8 cellular contexts compared by ENCODE assay signal in the genomic region with DNA sequence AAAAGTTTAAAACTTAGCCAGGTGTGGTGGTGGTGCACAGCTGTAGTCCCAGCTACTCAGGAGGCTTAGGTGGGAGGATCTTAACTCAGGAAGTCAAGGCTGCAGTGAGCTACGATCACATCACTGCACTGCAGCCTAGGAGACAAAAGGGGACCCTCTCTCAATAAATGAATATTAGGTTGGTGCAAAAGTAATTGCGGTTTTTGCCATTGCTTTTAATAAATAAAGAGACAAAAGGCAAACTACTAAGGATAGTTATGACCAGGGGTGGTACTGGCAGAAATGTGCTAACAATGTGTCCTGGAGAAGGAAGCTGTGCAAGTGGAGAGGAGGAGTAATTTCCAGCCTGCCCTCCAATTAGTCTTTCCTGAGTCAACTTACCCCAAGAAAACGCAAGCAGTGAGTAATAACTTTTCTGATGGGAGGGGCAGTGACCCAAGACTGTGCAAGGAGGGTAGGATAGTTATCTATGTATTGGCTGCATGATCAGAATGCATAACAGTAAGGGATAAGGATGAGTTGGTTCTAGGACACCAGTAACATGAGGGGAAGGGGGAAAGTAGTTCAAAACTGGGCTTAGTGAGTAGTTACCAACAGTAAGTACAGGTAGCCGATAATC. TPM values are rescaled to one million over a fixed set of nuclear protein-coding genes. Genes with fewer than 3 reads are reported as not detected.
DNase-seq lines count a peak whose midpoint lies in the region; ATAC-seq, FAIRE-seq and TF ChIP-seq lines count a peak whose summit lies in the region.

No MANE protein-coding gene starts in this region.

- H3K27ac Mint-ChIP-seq in HFFc6: peak overlapping the region; percentile 90
- H3K27ac Mint-ChIP-seq in astrocyte (ENCODE audit: unreplicated experiment): peak overlapping the region; percentile 30

- peaks cover 3% of the 10 kb centered on the region; the same call in 1 of the 2 replicates for H3K36me3 ChIP-seq in ACC112 (ENCODE audit: insufficient read depth, low read length)
- H3K36me3 ChIP-seq in astrocyte (ENCODE audit: insufficient read depth, low read length): no peaks in the 10 kb centered on the region
- H3K36me3 ChIP-seq in colonic mucosa: no peaks in the 10 kb centered on the region

- H3K4me2 ChIP-seq in astrocyte (ENCODE audit: low read length): peak overlapping the region; percentile 88

- intact Hi-C loops in left colon (cut with DNase I, micrococcal nuclease): no loop called here
- intact Hi-C loops in colonic mucosa (cut with DNase I): no loop called here

- H3K79me2 ChIP-seq in ACC112 (ENCODE audit: control insufficient read depth, insufficient read depth, low read length, unreplicated experiment) (peaks cover 21% of the 10 kb centered on the region), astrocyte (ENCODE audit: insufficient read depth, low read length) (peaks cover 33% of the 10 kb centered on the region)

- H3K27me3 Mint-ChIP-seq in HFFc6 (ENCODE audit: insufficient read depth) (peaks cover 2% of the 10 kb centered on the region; the same call in 1 of the 2 replicates), astrocyte (ENCODE audit: low read depth, unreplicated experiment) (no peaks in the 10 kb centered on the region)

- FAIRE-seq in astrocyte (lab: Jason Lieb, UNC): no peak

- ATAC-seq in left colon: peak; percentile 12
- no peak for ATAC-seq in GM18517 (IDR thresholded peaks at IDR 0.05; ENCODE audit: unreplicated experiment)

- H3K4me1 ChIP-seq in ACC112 (ENCODE audit: control insufficient read depth, insufficient read depth, low read length, unreplicated experiment): peaks cover 25% of the 10 kb centered on the region
- H3K4me1 ChIP-seq in astrocyte (ENCODE audit: insufficient read depth, low read length): peaks cover 19% of the 10 kb centered on the region
- H3K4me1 ChIP-seq in colonic mucosa: peaks cover 5% of the 10 kb centered on the region

- H3K9me3 ChIP-seq in astrocyte (ENCODE audit: insufficient read depth, low read depth, low read length) (no peaks in the 10 kb centered on the region), colonic mucosa (no peaks in the 10 kb centered on the region)

- H3K4me3 Mint-ChIP-seq in HFFc6 (peak overlapping the region; percentile 99), astrocyte (ENCODE audit: unreplicated experiment) (peak overlapping the region; percentile 96)

- TF ChIP-seq CTCF in HFFc6 (IDR thresholded peaks at IDR 0.05) (no peak), astrocyte (IDR thresholded peaks at IDR 0.05; ENCODE audit: insufficient read depth, low read depth, low read length) (no peak), colonic mucosa (IDR thresholded peaks at IDR 0.05) (no peak)

- H3K9ac ChIP-seq in astrocyte (ENCODE audit: low read length) (peak overlapping the region; percentile 85), colonic mucosa (ENCODE audit: low read depth in 2 of 2, low read length in 2 of 2) (no peak overlapping the region)

- peak overlapping the region; percentile 15 for H2AFZ ChIP-seq in ACC112 (ENCODE audit: low read length, unreplicated experiment)
- H2AFZ ChIP-seq in astrocyte (ENCODE audit: low read depth, low read length): no peak overlapping the region

- DNase-seq in HFFc6 (peak; percentile 66), astrocyte (ENCODE audit: low read depth) (peak; percentile 60), left colon (no peak), colonic mucosa (no peak), NCI-H2081 treated with DMSO at 0.1 percent for 48 hours (lab: John Stamatoyannopoulos, UW) (no peak)
- DNase-seq in activated effector memory CD4-positive, alpha-beta T cell treated with anti-CD3 and anti-CD28 coated beads, Interleukin-2, amount 50 U/mL, for 16 hours: no peak

- H3K4me3 ChIP-seq in ACC112 (ENCODE audit: low read depth, low read length) (peak overlapping the region; percentile 92), astrocyte (ENCODE audit: insufficient read depth, low read depth, low read length) (peak overlapping the region; percentile 74), colonic mucosa (no peak overlapping the region)

- H3K9me3 Mint-ChIP-seq in HFFc6: no peaks in the 10 kb centered on the region
- no peaks in the 10 kb centered on the region for H3K9me3 Mint-ChIP-seq in astrocyte (ENCODE audit: unreplicated experiment)

- H3K27me3 ChIP-seq in ACC112 (ENCODE audit: insufficient read depth, low read length) (no peaks in the 10 kb centered on the region), astrocyte (ENCODE audit: insufficient read depth, low read length) (no peaks in the 10 kb centered on the region), colonic mucosa (no peaks in the 10 kb centered on the region)

- peaks cover 83% of the 10 kb centered on the region for H3K4me1 Mint-ChIP-seq in HFFc6 (ENCODE audit: low read depth)
- H3K4me1 Mint-ChIP-seq in astrocyte (ENCODE audit: low read depth, unreplicated experiment): peaks cover 17% of the 10 kb centered on the region

- H3K36me3 Mint-ChIP-seq in HFFc6 (ENCODE audit: low read depth) (peaks cover 15% of the 10 kb centered on the region), astrocyte (ENCODE audit: low read depth, unreplicated experiment) (no peaks in the 10 kb centered on the region)

- no peak overlapping the region for H3K27ac ChIP-seq in ACC112 (ENCODE audit: low read depth, low read length)
- no peak overlapping the region for H3K27ac ChIP-seq in astrocyte (ENCODE audit: low read depth, low read length)
- H3K27ac ChIP-seq in colonic mucosa: no peak overlapping the region

- H4K20me1 ChIP-seq in astrocyte (ENCODE audit: insufficient read depth, low read length): peaks cover 27% of the 10 kb centered on the region

RNA-seq across cellular contexts. Expression of a gene that starts 1.5 kb away (rescaled TPM):
- 10 to 100 TPM; 24.8 to 33.0 (median 27.4) TPM for total RNA-seq in HFFc6 (2021; fragmentation: NEBNext Ultra II Directional; extraction: Animal tissue kit (Norgen Biotek cat#: 25700))
- total RNA-seq in astrocyte: 26.2 and 31.8 TPM in 2 replicates
- total RNA-seq in left colon: 10 to 100 TPM; 23.9 to 37.6 TPM
- 10 to 100 TPM; 21.3 to 28.8 TPM for total RNA-seq in colonic mucosa

Comparison
In these comparisons a context has a peak if more than half of its experiments do, and no peak if none do; other contexts are left out.
1. DNase-seq: peak in HFFc6 (single experiment) and astrocyte (single experiment); none in left colon (0 of 2), colonic mucosa (single experiment), NCI-H2081 treated with DMSO at 0.1 percent for 48 hours (single experiment) and activated effector memory CD4-positive, alpha-beta T cell treated with anti-CD3 and anti-CD28 coated beads, Interleukin-2, amount 50 U/mL, for 16 hours (single experiment).